In the genomic region with DNA sequence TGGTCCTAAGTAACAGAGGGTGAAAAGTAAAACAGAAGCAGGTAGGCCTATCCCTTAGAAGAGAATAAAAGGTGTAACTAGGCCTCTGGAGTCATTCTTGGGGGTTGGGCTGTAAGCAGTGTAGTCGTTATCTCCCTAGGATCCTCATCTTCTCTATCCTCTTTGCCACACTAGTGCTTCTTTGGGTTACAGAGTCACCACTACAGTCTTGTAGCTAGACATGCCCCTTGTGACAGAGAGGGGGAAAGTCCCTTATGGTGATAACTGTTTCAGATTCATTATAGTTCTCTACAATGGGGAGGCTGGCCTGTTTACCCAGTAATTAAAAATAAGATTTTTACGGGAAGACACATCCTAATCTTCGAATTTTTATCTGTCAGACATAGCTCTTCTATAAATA, we compare ENCODE assay signal across 14 cellular contexts. TPM values are rescaled to one million over a fixed set of nuclear protein-coding genes. Genes with fewer than 3 reads are reported as not detected.
A peak's percentile ranks its signal among the peaks of the same experiment; 100 is the strongest.
DNase-seq lines count a peak whose midpoint lies in the region; ATAC-seq, FAIRE-seq and TF ChIP-seq lines count a peak whose summit lies in the region.
"Had no signal": no experiment of that assay in that cellular context is flagged by ENCODE, and none has a peak within 500 bp of the region (broad histone marks: within the 10 kb centered on the region; RNA-seq: fewer than 3 reads in every experiment).

No MANE protein-coding gene starts in this region.

- TF ChIP-seq CTCF in GM10266 (IDR thresholded peaks at IDR 0.05; ENCODE audit: control insufficient read depth, insufficient read depth, low read depth, missing control alignments) (no peak), breast epithelium (IDR thresholded peaks at IDR 0.05) (no peak), PC-3 (conservative IDR thresholded peaks at IDR 0.05; ENCODE audit: low read depth, low read length) (no peak), hepatocyte (IDR thresholded peaks at IDR 0.05; ENCODE audit: poor library complexity) (no peak)

- BruUV-seq in PC-3 (replicated peaks; lab: Mats Ljungman, UMichigan), result no TSS peak

- peaks cover 16% of the 10 kb centered on the region for H3K4me1 Mint-ChIP-seq in T-helper 1 cell treated with Interleukin-12 subunit alpha and Interleukin-12 subunit beta and Interleukin-4 antibody, amounts not matched to agents 30 μg/mL and 1 μg/mL, for 36 hours (ENCODE audit: low read depth)

- H3K4me1 ChIP-seq in breast epithelium, result no peaks in the 10 kb centered on the region
- peaks cover 6% of the 10 kb centered on the region for H3K4me1 ChIP-seq in PC-3 (ENCODE audit: insufficient read depth, low read length)
- H3K4me1 ChIP-seq in hepatocyte (ENCODE audit: insufficient read depth), result no peaks in the 10 kb centered on the region
- H3K4me1 ChIP-seq: BLaER1 had no signal

- peak overlapping the region; percentile 58 for H3K27ac Mint-ChIP-seq in T-helper 1 cell treated with Interleukin-12 subunit alpha and Interleukin-12 subunit beta and Interleukin-4 antibody, amounts not matched to agents 30 μg/mL and 1 μg/mL, for 36 hours

- H3K27me3 ChIP-seq in breast epithelium (no peaks in the 10 kb centered on the region), PC-3 (ENCODE audit: low read length) (no peaks in the 10 kb centered on the region), hepatocyte (no peaks in the 10 kb centered on the region)
- H3K27me3 ChIP-seq: BLaER1, dorsolateral prefrontal cortex, heart left ventricle had no signal

- no peak overlapping the region for H3K4me3 ChIP-seq in breast epithelium
- no peak overlapping the region for H3K4me3 ChIP-seq in PC-3 (ENCODE audit: low read length)
- H3K4me3 ChIP-seq in hepatocyte, result no peak overlapping the region
- H3K4me3 ChIP-seq: BLaER1, dorsolateral prefrontal cortex, heart left ventricle had no signal

- no peaks in the 10 kb centered on the region for H3K79me2 ChIP-seq in PC-3 (ENCODE audit: low read length)
- H3K79me2 ChIP-seq in hepatocyte, result no peaks in the 10 kb centered on the region

- TF ChIP-seq POLR2A in breast epithelium (IDR thresholded peaks at IDR 0.05), result no peak

- no peak overlapping the region for H3K9ac ChIP-seq in PC-3 (ENCODE audit: low read length)
- H3K9ac ChIP-seq: BLaER1 had no signal

- intact Hi-C loops in breast epithelium (cut with DNase I; ENCODE audit: low total_unique reads) (loop anchor here (10.0 kb wide), 1 partner anchor 448 kb away; no protein-coding TSS in a partner anchor), PC-3 (cut with micrococcal nuclease) (no loop called here)

- no peaks in the 10 kb centered on the region for H3K36me3 ChIP-seq in breast epithelium
- H3K36me3 ChIP-seq in PC-3 (ENCODE audit: low read depth, low read length), result no peaks in the 10 kb centered on the region
- no peaks in the 10 kb centered on the region for H3K36me3 ChIP-seq in hepatocyte (replicated peaks; ENCODE audit: insufficient read depth, low read depth)

- no peak overlapping the region for H3K27ac ChIP-seq in breast epithelium
- H3K27ac ChIP-seq in PC-3 (ENCODE audit: low read length), result no peak overlapping the region
- H3K27ac ChIP-seq in hepatocyte, result no peak overlapping the region
- H3K27ac ChIP-seq: BLaER1, dorsolateral prefrontal cortex, heart left ventricle had no signal

- no peaks in the 10 kb centered on the region for H3K27me3 Mint-ChIP-seq in T-helper 1 cell treated with Interleukin-12 subunit alpha and Interleukin-12 subunit beta and Interleukin-4 antibody, amounts not matched to agents 30 μg/mL and 1 μg/mL, for 36 hours (ENCODE audit: low read depth)

- no peaks in the 10 kb centered on the region for H3F3A ChIP-seq in PC-3 (ENCODE audit: low read length, unreplicated experiment)

- H3K9me2 ChIP-seq in PC-3 (replicated peaks; ENCODE audit: low read length), result no peaks in the 10 kb centered on the region
- no peaks in the 10 kb centered on the region for H3K9me2 ChIP-seq in hepatocyte (replicated peaks; ENCODE audit: insufficient read depth)

- 89% methylated on average over 3 of the region's 3 CpGs for WGBS in hepatocyte (ENCODE audit: low lambda C conversion rate, missing lambda C conversion rate)

- H2AFZ ChIP-seq in PC-3 (ENCODE audit: low read length) (no peak overlapping the region), hepatocyte (no peak overlapping the region)

- H3K9me3 ChIP-seq in breast epithelium (no peaks in the 10 kb centered on the region), PC-3 (ENCODE audit: low read length) (no peaks in the 10 kb centered on the region), hepatocyte (ENCODE audit: low read depth) (no peaks in the 10 kb centered on the region)
- H3K9me3 ChIP-seq: BLaER1, heart left ventricle had no signal

- DNase-seq in GM10266 (ENCODE audit: extremely low spot score) (peak; percentile 40), urothelium cell line (ENCODE audit: low spot score) (no peak), breast epithelium (ENCODE audit: low spot score in 2 of 2) (no peak), PC-3 (no peak), hepatocyte (ENCODE audit: low spot score) (no peak)
- DNase-seq: activated effector memory CD4-positive, alpha-beta T cell treated with Interleukin-2 at 50 U/mL for 16 hours; dorsolateral prefrontal cortex; heart left ventricle; MM.1S; stimulated activated CD8-positive, alpha-beta memory T cell treated with anti-CD3 and anti-CD28 coated beads, Interleukin-4, amount 100 ng/mL, for 48 hours had no signal

- POLR2A ChIA-PET in PC-3 (lab: Charles Lee; ENCODE audit: unreplicated experiment), result no interaction called here

- H3K4me3 Mint-ChIP-seq in T-helper 1 cell treated with Interleukin-12 subunit alpha and Interleukin-12 subunit beta and Interleukin-4 antibody, amounts not matched to agents 30 μg/mL and 1 μg/mL, for 36 hours, result no peak overlapping the region

- FAIRE-seq in urothelium cell line (lab: Jason Lieb, UNC), result no peak

- CTCF ChIA-PET in PC-3 (lab: Charles Lee), result no interaction called here

- H3K4me2 ChIP-seq in PC-3 (ENCODE audit: low read length), result no peak overlapping the region
- H3K4me2 ChIP-seq in hepatocyte, result no peak overlapping the region
- H3K4me2 ChIP-seq: BLaER1 had no signal

- ATAC-seq in GM19023 (IDR thresholded peaks at IDR 0.05; ENCODE audit: unreplicated experiment) (peak; percentile 97), HG02763 (IDR thresholded peaks at IDR 0.05; ENCODE audit: unreplicated experiment) (peak; percentile 92), PC-3 (no peak)

- H3K36me3 Mint-ChIP-seq in T-helper 1 cell treated with Interleukin-12 subunit alpha and Interleukin-12 subunit beta and Interleukin-4 antibody, amounts not matched to agents 30 μg/mL and 1 μg/mL, for 36 hours (ENCODE audit: low read depth), result peaks cover 17% of the 10 kb centered on the region

- H3K9me3 Mint-ChIP-seq in T-helper 1 cell treated with Interleukin-12 subunit alpha and Interleukin-12 subunit beta and Interleukin-4 antibody, amounts not matched to agents 30 μg/mL and 1 μg/mL, for 36 hours, result no peaks in the 10 kb centered on the region

- H4K20me1 ChIP-seq in PC-3 (ENCODE audit: low read length) (no peaks in the 10 kb centered on the region), hepatocyte (ENCODE audit: insufficient read depth, poor library complexity, severe bottlenecking) (no peaks in the 10 kb centered on the region)
- H4K20me1 ChIP-seq: BLaER1 had no signal

RNA-seq across cellular contexts. Expression of gene SRP54, which starts 16.4 kb away (rescaled TPM):
- total RNA-seq in breast epithelium (10 to 100 TPM; 35.5 to 68.1 (median 62.6) TPM), PC-3 (2014; rRNA removed) (49.3 and 75.5 TPM in 2 replicates), hepatocyte (85.1 and 96.2 TPM in 2 replicates)
- 63.1 and 77.1 TPM in 2 replicates for polyA plus RNA-seq in hepatocyte
